Comparison of ENCODE assay signal across 14 cellular contexts in genomic region chr7:26438078-26438477, GRCh38.
DNase-seq lines count a peak whose midpoint lies in the region; ATAC-seq, FAIRE-seq and TF ChIP-seq lines count a peak whose summit lies in the region.
"Had no signal": no experiment of that assay in that cellular context is flagged by ENCODE, and none has a peak within 500 bp of the region (broad histone marks: within the 10 kb centered on the region; RNA-seq: fewer than 3 reads in every experiment).

No MANE protein-coding gene starts in this region.

- peaks cover 9% of the 10 kb centered on the region for H3K27me3 Mint-ChIP-seq in astrocyte (ENCODE audit: low read depth, unreplicated experiment)
- peaks cover 9% of the 10 kb centered on the region for H3K27me3 Mint-ChIP-seq in glutamatergic neuron (ENCODE audit: unreplicated experiment)
- H3K27me3 Mint-ChIP-seq in progenitor cell of endocrine pancreas: no peaks in the 10 kb centered on the region

- no peaks in the 10 kb centered on the region for H3K9me3 Mint-ChIP-seq in astrocyte (ENCODE audit: unreplicated experiment)
- peaks cover 16% of the 10 kb centered on the region for H3K9me3 Mint-ChIP-seq in glutamatergic neuron (ENCODE audit: unreplicated experiment)
- H3K9me3 Mint-ChIP-seq in progenitor cell of endocrine pancreas (ENCODE audit: low read depth): peaks cover 2% of the 10 kb centered on the region
- H3K9me3 Mint-ChIP-seq: CD4-positive, alpha-beta memory T cell had no signal

- H3K9ac ChIP-seq in astrocyte (ENCODE audit: low read length): no peak overlapping the region
- H3K9ac ChIP-seq: BLaER1 had no signal

- H3K4me2 ChIP-seq in astrocyte (ENCODE audit: low read length): no peak overlapping the region
- H3K4me2 ChIP-seq: BLaER1 had no signal

- DNase-seq in DMS79 treated with DMSO at 0.1 percent for 48 hours (lab: John Stamatoyannopoulos, UW) (peak; percentile 42), DMS79 (lab: John Stamatoyannopoulos, UW) (no peak), astrocyte (ENCODE audit: low read depth) (no peak), glutamatergic neuron (no peak), progenitor cell of endocrine pancreas (ENCODE audit: low spot score, unreplicated experiment) (no peak), sciatic nerve (ENCODE audit: low spot score) (no peak), posterior cingulate gyrus (no peak), middle frontal gyrus (ENCODE audit: extremely low spot score, low spot score) (no peak)
- DNase-seq: CD4-positive, alpha-beta memory T cell; HCEC 1CT; KBM-7 had no signal

- no peaks in the 10 kb centered on the region for H3K36me3 ChIP-seq in astrocyte (ENCODE audit: insufficient read depth, low read length)
- H3K36me3 ChIP-seq: BLaER1 had no signal

- H3K27me3 ChIP-seq in astrocyte (ENCODE audit: insufficient read depth, low read length): no peaks in the 10 kb centered on the region
- H3K27me3 ChIP-seq: BLaER1 had no signal

- no peak overlapping the region for H3K4me3 ChIP-seq in astrocyte (ENCODE audit: insufficient read depth, low read depth, low read length)
- H3K4me3 ChIP-seq: BLaER1 had no signal

- no peak for TF ChIP-seq CTCF in astrocyte (IDR thresholded peaks at IDR 0.05; ENCODE audit: insufficient read depth, low read depth, low read length)
- TF ChIP-seq CTCF in glutamatergic neuron (IDR thresholded peaks at IDR 0.05; ENCODE audit: partially characterized antibody, unreplicated experiment): no peak
- TF ChIP-seq CTCF in progenitor cell of endocrine pancreas (IDR thresholded peaks at IDR 0.05; ENCODE audit: unreplicated experiment): no peak

- no peak overlapping the region for H3K27ac ChIP-seq in astrocyte (ENCODE audit: low read depth, low read length)
- H3K27ac ChIP-seq: 22Rv1, BLaER1 had no signal

- H3K36me3 Mint-ChIP-seq in astrocyte (ENCODE audit: low read depth, unreplicated experiment) (no peaks in the 10 kb centered on the region), glutamatergic neuron (ENCODE audit: unreplicated experiment) (peaks cover 4% of the 10 kb centered on the region), progenitor cell of endocrine pancreas (ENCODE audit: insufficient read depth) (no peaks in the 10 kb centered on the region)
- H3K36me3 Mint-ChIP-seq: CD14-positive monocyte; CD4-positive, alpha-beta memory T cell had no signal

- ATAC-seq in sciatic nerve: no peak

- no peaks in the 10 kb centered on the region for H3K9me3 ChIP-seq in astrocyte (ENCODE audit: insufficient read depth, low read depth, low read length)
- H3K9me3 ChIP-seq: BLaER1 had no signal

- intact Hi-C loops in sciatic nerve (cut with DNase I): no loop called here
- intact Hi-C loops in posterior cingulate gyrus (cut with DNase I): no loop called here

- H3K79me2 ChIP-seq in astrocyte (ENCODE audit: insufficient read depth, low read length): no peaks in the 10 kb centered on the region

- H3K4me1 Mint-ChIP-seq in astrocyte (ENCODE audit: low read depth, unreplicated experiment): peaks cover 11% of the 10 kb centered on the region
- H3K4me1 Mint-ChIP-seq in glutamatergic neuron (ENCODE audit: low read depth, unreplicated experiment): peaks cover 54% of the 10 kb centered on the region
- peaks cover 48% of the 10 kb centered on the region for H3K4me1 Mint-ChIP-seq in progenitor cell of endocrine pancreas (ENCODE audit: low read depth)
- H3K4me1 Mint-ChIP-seq: CD14-positive monocyte; CD4-positive, alpha-beta memory T cell had no signal

- H2AFZ ChIP-seq in astrocyte (ENCODE audit: low read depth, low read length): peak overlapping the region; percentile 16

- H3K27ac Mint-ChIP-seq in astrocyte (ENCODE audit: unreplicated experiment): no peak overlapping the region
- peak overlapping the region; percentile 83 for H3K27ac Mint-ChIP-seq in glutamatergic neuron (ENCODE audit: unreplicated experiment)
- H3K27ac Mint-ChIP-seq in progenitor cell of endocrine pancreas: peak overlapping the region; percentile 27
- H3K27ac Mint-ChIP-seq: CD4-positive, alpha-beta memory T cell had no signal

- H3K4me3 Mint-ChIP-seq in astrocyte (ENCODE audit: unreplicated experiment) (no peak overlapping the region), glutamatergic neuron (ENCODE audit: unreplicated experiment) (peak overlapping the region; percentile 63), progenitor cell of endocrine pancreas (ENCODE audit: low read depth) (no peak overlapping the region)
- H3K4me3 Mint-ChIP-seq: CD14-positive monocyte; CD4-positive, alpha-beta memory T cell had no signal

- H3K4me1 ChIP-seq in astrocyte (ENCODE audit: insufficient read depth, low read length): no peaks in the 10 kb centered on the region
- H3K4me1 ChIP-seq: BLaER1 had no signal

- H4K20me1 ChIP-seq in astrocyte (ENCODE audit: insufficient read depth, low read length): no peaks in the 10 kb centered on the region
- H4K20me1 ChIP-seq: BLaER1 had no signal

- no peak for FAIRE-seq in astrocyte (lab: Jason Lieb, UNC)
